In the genomic region with DNA sequence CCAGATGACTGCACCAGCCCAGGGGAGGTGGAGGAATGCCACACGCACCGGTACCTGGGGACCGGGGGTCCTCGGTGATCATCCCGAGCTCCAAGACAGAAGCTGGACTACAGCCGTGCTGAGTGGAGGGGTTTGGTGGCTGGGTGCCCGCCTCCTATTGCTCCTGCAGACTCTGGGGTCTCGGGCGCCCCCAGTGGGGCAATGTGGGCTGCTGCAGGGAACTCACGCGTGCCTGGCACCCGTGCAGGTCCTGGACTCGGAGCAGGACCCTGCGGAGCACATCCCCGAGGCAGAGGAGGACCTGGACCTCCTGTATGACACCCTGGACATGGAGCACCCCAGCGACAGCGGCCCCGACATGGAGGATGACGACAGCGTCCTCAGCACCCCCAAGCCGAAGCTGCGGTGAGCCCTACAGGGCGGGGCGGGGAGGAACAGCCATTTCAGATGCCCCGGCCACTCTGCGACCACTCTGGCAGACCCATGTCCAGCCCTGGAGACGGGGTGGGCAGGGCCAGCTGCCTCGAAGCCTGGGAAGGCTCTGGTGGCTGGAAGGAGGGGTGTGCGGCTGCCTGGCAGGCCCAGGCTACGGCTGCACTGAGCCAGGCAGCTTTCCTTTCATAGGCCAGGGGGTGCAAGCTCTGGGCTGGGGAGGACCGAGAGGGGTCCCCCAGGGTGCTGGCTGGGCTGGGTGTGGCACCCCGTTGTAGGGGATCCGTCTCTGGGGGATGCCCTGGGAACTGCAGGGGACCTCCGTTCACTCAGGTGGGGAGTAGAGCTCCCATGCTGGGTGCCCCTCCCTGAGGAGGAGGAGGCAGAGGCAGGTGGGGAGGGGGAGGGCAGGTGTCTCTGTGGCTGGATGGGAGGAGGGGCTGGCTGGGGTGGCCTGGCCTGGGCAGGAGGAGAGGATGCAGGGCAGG, we compare ENCODE assay signal across 27 cellular contexts. TPM values are rescaled to one million over a fixed set of nuclear protein-coding genes. Genes with fewer than 3 reads are reported as not detected.
A peak's percentile ranks its signal among the peaks of the same experiment; 100 is the strongest.
DNase-seq lines count a peak whose midpoint lies in the region; TF ChIP-seq lines count a peak whose summit lies in the region.
"Had no signal": no experiment of that assay in that cellular context is flagged by ENCODE, and none has a peak within 500 bp of the region (broad histone marks: within the 10 kb centered on the region; RNA-seq: fewer than 3 reads in every experiment).

No MANE protein-coding gene starts in this region.

- H2BK15ac ChIP-seq in mesendoderm (replicated peaks; ENCODE audit: low read depth), result no peak overlapping the region

- H3F3A ChIP-seq in SU-DHL-6 (ENCODE audit: insufficient read depth), result no peaks in the 10 kb centered on the region

- no peaks in the 10 kb centered on the region for H3K4me1 ChIP-seq in mesendoderm (ENCODE audit: control insufficient read depth, low read depth, low read length)
- H3K4me1 ChIP-seq: Caco-2, upper lobe of right lung had no signal

- no peaks in the 10 kb centered on the region for H3K79me2 ChIP-seq in SU-DHL-6 (ENCODE audit: insufficient read depth, low read length)
- H3K79me2 ChIP-seq in mesendoderm (ENCODE audit: control insufficient read depth, insufficient read depth, low read length), result no peaks in the 10 kb centered on the region

- H3K4me2 ChIP-seq in SU-DHL-6 (ENCODE audit: low read depth, low read length, poor library complexity, severe bottlenecking) (no peak overlapping the region), mesendoderm (ENCODE audit: low read length) (no peak overlapping the region)

- no peak overlapping the region for H3K9ac ChIP-seq in SU-DHL-6 (ENCODE audit: low read length)
- H3K9ac ChIP-seq in mesendoderm (ENCODE audit: low read length), result no peak overlapping the region

- DNase-seq in NCI-H82 (lab: John Stamatoyannopoulos, UW) (peak; percentile 29), NCI-H82 treated with DMSO at 0.1 percent for 48 hours (lab: John Stamatoyannopoulos, UW; ENCODE audit: unreplicated experiment) (no peak), mesendoderm (peak; percentile 19), activated T-cell treated with anti-CD3 and anti-CD28 coated beads for 4 hours (no peak), HCEC 1CT (no peak), T-helper 9 cell (no peak)
- DNase-seq: 8988T; activated CD4-positive, alpha-beta T cell treated with anti-CD3 and anti-CD28 coated beads, Interleukin-2, amount 50 U/mL, for 1 hour; activated CD4-positive, CD25-positive, alpha-beta regulatory T cell; activated CD8-positive, alpha-beta memory T cell treated with anti-CD3 and anti-CD28 coated beads, Interleukin-2, amount 10 ng/mL, durations not matched to agents 7 days and 5 days; activated naive CD8-positive, alpha-beta T cell treated with anti-CD3 and anti-CD28 coated beads, Interleukin-2, amount 50 U/mL, for 24 hours; activated T-cell treated with anti-CD3 and anti-CD28 coated beads, Interleukin-2, amount 50 U/mL, for 72 hours; Caco-2; DMS79; effector memory CD8-positive, alpha-beta T cell; islet precursor cell; midbrain; naive B cell; NCI-H146; NCI-H446 treated with DMSO at 0.1 percent for 48 hours; upper lobe of right lung had no signal

- no peak overlapping the region for H3K56ac ChIP-seq in mesendoderm (ENCODE audit: low read length)

- TF ChIP-seq CTCF in GM12874 (IDR thresholded peaks at IDR 0.05; ENCODE audit: insufficient read depth, low read depth, low read length), result 0 out of 2 replicates have a peak, but pooled peaks have one; percentile 7
- TF ChIP-seq CTCF in SU-DHL-6 (IDR thresholded peaks at IDR 0.05; ENCODE audit: insufficient read depth, low read length, poor library complexity, severe bottlenecking), result peak; percentile 40

- H2AFZ ChIP-seq in SU-DHL-6 (ENCODE audit: low read depth, low read length, severe bottlenecking), result no peak overlapping the region

- H2AK5ac ChIP-seq in mesendoderm (ENCODE audit: low read length), result no peak overlapping the region

- no peak overlapping the region for H2BK120ac ChIP-seq in mesendoderm (ENCODE audit: low read depth, low read length)

- H3K18ac ChIP-seq in mesendoderm (ENCODE audit: low read length), result no peak overlapping the region

- H3K79me1 ChIP-seq in mesendoderm (ENCODE audit: low read length), result no peaks in the 10 kb centered on the region

- H2BK5ac ChIP-seq in mesendoderm (ENCODE audit: low read length), result no peak overlapping the region

- no peak overlapping the region for H3K27ac ChIP-seq in SU-DHL-6 (ENCODE audit: low read depth, low read length)
- no peak overlapping the region for H3K27ac ChIP-seq in mesendoderm (ENCODE audit: low read depth, low read length)
- H3K27ac ChIP-seq: C4-2B, RWPE1, skin epidermis, suprapubic skin, upper lobe of right lung had no signal

- H3K4me3 ChIP-seq in SU-DHL-6 (ENCODE audit: insufficient read depth, low read length, poor library complexity, severe bottlenecking) (no peak overlapping the region), mesendoderm (ENCODE audit: low read length) (no peak overlapping the region)
- H3K4me3 ChIP-seq: skin epidermis, suprapubic skin, upper lobe of right lung had no signal

- H3K9me3 ChIP-seq in SU-DHL-6 (ENCODE audit: insufficient read depth, low read length), result no peaks in the 10 kb centered on the region
- H3K9me3 ChIP-seq: Caco-2, suprapubic skin, upper lobe of right lung had no signal

- H3K36me3 ChIP-seq in SU-DHL-6 (ENCODE audit: low read length) (no peaks in the 10 kb centered on the region), mesendoderm (ENCODE audit: control insufficient read depth, insufficient read depth, low read length) (no peaks in the 10 kb centered on the region)
- H3K36me3 ChIP-seq: upper lobe of right lung had no signal

- no peak overlapping the region for H4K5ac ChIP-seq in mesendoderm (ENCODE audit: low read length)

- H4K8ac ChIP-seq in mesendoderm (ENCODE audit: low read depth, low read length), result no peak overlapping the region

- H3K27me3 ChIP-seq in SU-DHL-6 (ENCODE audit: low read length), result no peaks in the 10 kb centered on the region
- no peaks in the 10 kb centered on the region for H3K27me3 ChIP-seq in mesendoderm (ENCODE audit: insufficient read depth, low read length, poor library complexity)
- H3K27me3 ChIP-seq: suprapubic skin, upper lobe of right lung had no signal

- WGBS in mesendoderm (ENCODE audit: extremely low coverage, insufficient coverage, low lambda C conversion rate), result no CpG with 5 or more reads among the region's 34 CpGs

- no peaks in the 10 kb centered on the region for H3K9me2 ChIP-seq in SU-DHL-6 (replicated peaks; ENCODE audit: insufficient read depth, low read length)

- H4K20me1 ChIP-seq in SU-DHL-6 (ENCODE audit: low read depth, low read length), result no peaks in the 10 kb centered on the region

- no peak overlapping the region for H3K23ac ChIP-seq in mesendoderm (ENCODE audit: low read length)

- H3K4ac ChIP-seq in mesendoderm (ENCODE audit: low read depth, low read length), result no peak overlapping the region

RNA-seq across cellular contexts. Expression of a gene that starts 21.6 kb away (rescaled TPM):
- 0.04 TPM for polyA plus RNA-seq in mesendoderm (2013, experiment 1 of 2)
- polyA plus RNA-seq in mesendoderm (2013, experiment 2 of 2), result 0.04 TPM

RNA-seq across cellular contexts. Expression of a gene that starts 42.8 kb away (rescaled TPM):
- polyA plus RNA-seq in mesendoderm (2013, experiment 1 of 2), result 125 TPM
- polyA plus RNA-seq in mesendoderm (2013, experiment 2 of 2), result 136 TPM

Comparison
In these comparisons a context has a peak if more than half of its experiments do, and no peak if none do; other contexts are left out.
1. DNase-seq: peak in NCI-H82 (single experiment) and mesendoderm (single experiment); none in NCI-H82 treated with DMSO at 0.1 percent for 48 hours (single experiment), activated T-cell treated with anti-CD3 and anti-CD28 coated beads for 4 hours (single experiment), HCEC 1CT (single experiment) and T-helper 9 cell (single experiment).